ENCODE assay signal across 23 cellular contexts in genomic region chr17:70875729-70876344, GRCh38.
"Had no signal": no experiment of that assay in that cellular context is flagged by ENCODE, and none has a peak within 500 bp of the region (broad histone marks: within the 10 kb centered on the region; RNA-seq: fewer than 3 reads in every experiment).

No MANE protein-coding gene starts in this region.

- H3K4me1 Mint-ChIP-seq: activated naive CD4-positive, alpha-beta T cell treated with anti-CD3 and anti-CD28 coated beads, Interleukin-2, amount 50 U/mL, for 24 hours; stimulated activated memory B cell treated with anti-CD40 and anti-IgM and Interleukin-4, amounts not matched to agents 10 μg/mL and 1 μg/mL and 100 μg/mL, for 72 hours had no signal

- H3K36me3 Mint-ChIP-seq: activated naive CD4-positive, alpha-beta T cell treated with anti-CD3 and anti-CD28 coated beads, Interleukin-2, amount 50 U/mL, for 24 hours; stimulated activated memory B cell treated with anti-CD40 and anti-IgM and Interleukin-4, amounts not matched to agents 10 μg/mL and 1 μg/mL and 100 μg/mL, for 72 hours had no signal

- H3K4me3 Mint-ChIP-seq: activated CD8-positive, alpha-beta T cell treated with anti-CD3 and anti-CD28 coated beads, Interleukin-2, amount 10 ng/mL, durations not matched to agents 7 days and 5 days; activated naive CD4-positive, alpha-beta T cell treated with anti-CD3 and anti-CD28 coated beads, Interleukin-2, amount 50 U/mL, for 24 hours; effector memory CD8-positive, alpha-beta T cell; stimulated activated memory B cell treated with anti-CD40 and anti-IgM and Interleukin-4, amounts not matched to agents 10 μg/mL and 1 μg/mL and 100 μg/mL, for 72 hours had no signal

- H3K27me3 Mint-ChIP-seq: activated naive CD4-positive, alpha-beta T cell treated with anti-CD3 and anti-CD28 coated beads, Interleukin-2, amount 50 U/mL, for 24 hours; effector memory CD8-positive, alpha-beta T cell; stimulated activated memory B cell treated with anti-CD40 and anti-IgM and Interleukin-4, amounts not matched to agents 10 μg/mL and 1 μg/mL and 100 μg/mL, for 72 hours had no signal

- DNase-seq: activated CD4-positive, alpha-beta T cell treated with anti-CD3 and anti-CD28 coated beads, Interleukin-2, amount 50 U/mL, for 1 hour; activated CD4-positive, CD25-positive, alpha-beta regulatory T cell treated with anti-CD3 and anti-CD28 coated beads, Interleukin-2, amount 50 U/mL, for 72 hours; activated CD8-positive, alpha-beta T cell treated with anti-CD3 and anti-CD28 coated beads, Interleukin-2, amount 10 ng/mL, durations not matched to agents 7 days and 5 days; activated gamma-delta T cell treated with Interleukin-2 at 50 U/mL for 16 hours; activated T-cell treated with anti-CD3 and anti-CD28 coated beads, Interleukin-2, amount 50 U/mL, for 1 hour; brain microvascular endothelial cell; central memory CD4-positive, alpha-beta T cell; colonic mucosa; dorsolateral prefrontal cortex; effector memory CD8-positive, alpha-beta T cell; esophagus squamous epithelium; head of caudate nucleus; hypothalamus; mucosa of descending colon; occipital lobe; posterior cingulate gyrus; SK-N-SH; small intestine; stimulated activated CD4-positive, alpha-beta T cell treated with anti-CD3 and anti-CD28 coated beads, Interleukin-15, amount 100 ng/mL, for 24 hours; T-helper 2 cell; trophoblast cell had no signal

- H3K27ac Mint-ChIP-seq: activated CD8-positive, alpha-beta T cell treated with anti-CD3 and anti-CD28 coated beads, Interleukin-2, amount 10 ng/mL, durations not matched to agents 7 days and 5 days; activated naive CD4-positive, alpha-beta T cell treated with anti-CD3 and anti-CD28 coated beads, Interleukin-2, amount 50 U/mL, for 24 hours; effector memory CD8-positive, alpha-beta T cell; stimulated activated memory B cell treated with anti-CD40 and anti-IgM and Interleukin-4, amounts not matched to agents 10 μg/mL and 1 μg/mL and 100 μg/mL, for 72 hours had no signal
